In the genomic region with DNA sequence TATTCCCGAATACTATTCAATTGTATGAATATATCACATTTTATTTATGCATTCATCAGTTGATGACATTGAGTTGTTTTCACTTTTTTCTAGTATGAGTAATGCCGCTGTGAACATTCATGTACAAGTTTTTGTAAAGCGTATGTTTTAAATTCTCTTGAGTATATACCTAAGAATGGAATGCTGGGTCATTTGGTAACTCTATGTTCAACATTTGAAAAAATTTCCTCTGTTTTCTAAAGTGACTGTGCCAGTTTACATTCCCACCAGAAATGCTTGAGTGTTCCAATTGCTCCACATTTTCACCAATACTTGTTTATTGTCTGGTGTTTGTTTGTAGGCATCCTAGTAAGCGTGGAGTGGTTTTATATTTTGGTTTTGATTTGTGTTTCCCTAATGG, we compare ENCODE assay signal across 25 cellular contexts.
"Had no signal": no experiment of that assay in that cellular context is flagged by ENCODE, and none has a peak within 500 bp of the region (broad histone marks: within the 10 kb centered on the region; RNA-seq: fewer than 3 reads in every experiment).

No MANE protein-coding gene starts in this region.

- H3K27ac ChIP-seq: coronary artery, heart right ventricle, lower lobe of right lung, ovary, psoas muscle, transverse colon, vagina had no signal

- H3K36me3 ChIP-seq: heart right ventricle, lower lobe of right lung, ovary, suprapubic skin, transverse colon, vagina had no signal

- H3K4me1 Mint-ChIP-seq: immature natural killer cell; memory B cell; natural killer cell; stimulated activated naive CD8-positive, alpha-beta T cell treated with anti-CD3 and anti-CD28 coated beads, Interleukin-15, amount 100 ng/mL, for 72 hours had no signal

- H3K27me3 ChIP-seq: heart right ventricle, ovary, suprapubic skin, transverse colon, vagina had no signal

- H3K4me1 ChIP-seq: heart right ventricle, lower lobe of right lung, psoas muscle, transverse colon had no signal

- H3K4me3 Mint-ChIP-seq: effector memory CD8-positive, alpha-beta T cell; immature natural killer cell; memory B cell; natural killer cell; stimulated activated naive CD8-positive, alpha-beta T cell treated with anti-CD3 and anti-CD28 coated beads, Interleukin-15, amount 100 ng/mL, for 72 hours had no signal

- DNase-seq: effector memory CD8-positive, alpha-beta T cell; foreskin melanocyte; glutamatergic neuron; heart right ventricle; hippocampal formation; immature natural killer cell; islet precursor cell; left ventricle myocardium superior; lower lobe of right lung; natural killer cell; occipital lobe; ovary; posterior cingulate gyrus; psoas muscle; right cardiac atrium; stimulated activated CD4-positive, alpha-beta T cell treated with anti-CD3 and anti-CD28 coated beads, Interleukin-15, amount 100 ng/mL, for 24 hours; stimulated activated CD4-positive, alpha-beta T cell treated with anti-CD3 and anti-CD28 coated beads, Interleukin-2, amount 100 ng/mL, for 48 hours; stimulated activated naive CD4-positive, alpha-beta T cell; stimulated activated naive CD8-positive, alpha-beta T cell treated with anti-CD3 and anti-CD28 coated beads, Interleukin-15, amount 100 ng/mL, for 72 hours; transverse colon had no signal

- H3K27me3 Mint-ChIP-seq: effector memory CD8-positive, alpha-beta T cell; memory B cell; stimulated activated naive CD8-positive, alpha-beta T cell treated with anti-CD3 and anti-CD28 coated beads, Interleukin-15, amount 100 ng/mL, for 72 hours had no signal

- H3K4me3 ChIP-seq: coronary artery, heart right ventricle, lower lobe of right lung, ovary, psoas muscle, skin epidermis, suprapubic skin, transverse colon, vagina had no signal

- H3K27ac Mint-ChIP-seq: effector memory CD8-positive, alpha-beta T cell; immature natural killer cell; memory B cell; natural killer cell; stimulated activated naive CD8-positive, alpha-beta T cell treated with anti-CD3 and anti-CD28 coated beads, Interleukin-15, amount 100 ng/mL, for 72 hours had no signal

- H3K9me3 ChIP-seq: lower lobe of right lung, ovary, psoas muscle, suprapubic skin, transverse colon, vagina had no signal

- ATAC-seq: effector memory CD8-positive, alpha-beta T cell; heart right ventricle; left ventricle myocardium superior; lower lobe of right lung; natural killer cell; psoas muscle; right cardiac atrium; stimulated activated naive CD8-positive, alpha-beta T cell treated with anti-CD3 and anti-CD28 coated beads, Interleukin-15, amount 100 ng/mL, for 72 hours had no signal

- H3K36me3 Mint-ChIP-seq: immature natural killer cell, memory B cell had no signal
